Comparison of ENCODE assay signal across 8 cellular contexts in the genomic region with DNA sequence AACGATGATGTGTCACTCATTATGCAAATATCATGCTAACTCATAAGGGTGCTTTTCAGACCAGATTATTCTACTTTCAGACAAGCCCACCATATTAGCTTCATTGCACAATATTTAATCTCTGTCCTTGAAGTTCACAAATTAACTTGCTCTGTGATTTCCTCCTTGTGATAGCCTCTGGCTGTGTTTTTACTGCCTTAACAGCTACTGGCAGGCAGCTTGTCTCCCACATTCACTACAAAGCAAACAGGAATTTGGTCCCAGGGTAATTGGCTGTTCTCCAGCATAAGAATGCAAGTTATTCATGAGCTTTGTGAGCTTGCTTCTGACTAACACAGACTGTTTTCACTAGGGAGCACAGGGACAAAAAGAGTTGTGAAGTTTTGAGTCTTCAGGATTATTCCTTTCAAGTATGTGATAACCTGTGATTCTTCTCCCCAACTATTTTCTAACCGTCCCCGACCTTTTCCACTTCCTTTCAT.
DNase-seq lines count a peak whose midpoint lies in the region.

No MANE protein-coding gene starts in this region.

- DNase-seq in SIG-M5 treated with dmso at 0.1 percent for 504 hours (lab: John Stamatoyannopoulos, UW; ENCODE audit: unreplicated experiment) (peak; percentile 27), SIG-M5 (lab: John Stamatoyannopoulos, UW) (no peak), NCI-H345 (lab: John Stamatoyannopoulos, UW) (peak; percentile 74), cerebellar cortex (ENCODE audit: low spot score) (peak; percentile 79), kidney tubule cell (ENCODE audit: low spot score) (peak; percentile 99), ureter (ENCODE audit: low spot score) (peak; percentile 70), NCI-H187 (lab: John Stamatoyannopoulos, UW) (no peak)
- no peak for DNase-seq in central memory CD4-positive, alpha-beta T cell

Comparison
In these comparisons a context has a peak if more than half of its experiments do, and no peak if none do; other contexts are left out.
1. DNase-seq: peak in SIG-M5 treated with dmso at 0.1 percent for 504 hours (single experiment), NCI-H345 (single experiment), cerebellar cortex (single experiment), kidney tubule cell (single experiment) and ureter (single experiment); none in SIG-M5 (single experiment), NCI-H187 (0 of 2) and central memory CD4-positive, alpha-beta T cell (single experiment).